Comparison of ENCODE assay signal across 12 cellular contexts in the genomic region with DNA sequence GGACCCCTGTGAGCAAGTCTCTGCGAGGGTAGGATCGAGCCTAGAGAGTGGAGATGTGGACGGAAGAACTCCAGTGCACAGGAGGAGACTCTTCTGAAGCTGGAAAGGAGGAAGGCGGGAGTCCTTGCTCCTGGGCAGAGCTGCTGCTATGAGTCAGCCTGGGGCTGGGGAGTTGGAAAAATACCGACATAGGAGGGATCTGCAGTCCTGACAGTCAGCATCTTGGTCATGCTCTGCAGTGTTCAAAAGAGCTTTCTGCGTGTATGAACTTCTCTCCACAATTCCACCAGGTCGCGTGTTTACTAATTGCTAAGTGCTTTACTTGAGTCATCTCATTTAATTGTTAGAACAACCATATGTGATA.
DNase-seq lines count a peak whose midpoint lies in the region; ATAC-seq and TF ChIP-seq lines count a peak whose summit lies in the region.
"Had no signal": no experiment of that assay in that cellular context is flagged by ENCODE, and none has a peak within 500 bp of the region (broad histone marks: within the 10 kb centered on the region; RNA-seq: fewer than 3 reads in every experiment).

No MANE protein-coding gene starts in this region.

- peaks cover 4% of the 10 kb centered on the region for H3K9me3 Mint-ChIP-seq in activated CD4-positive, alpha-beta T cell treated with anti-CD3 and anti-CD28 coated beads, Interleukin-2, amount 10 ng/mL, durations not matched to agents 7 days and 5 days

- CTCF ChIA-PET in activated CD4-positive, alpha-beta T cell treated with anti-CD3 and anti-CD28 coated beads, Interleukin-2, amount 10 ng/mL, durations not matched to agents 7 days and 5 days (lab: Charles Lee), result no interaction called here

- no peaks in the 10 kb centered on the region for H4K20me1 ChIP-seq in hepatocyte (ENCODE audit: insufficient read depth, poor library complexity, severe bottlenecking)

- H3K9me2 ChIP-seq in hepatocyte (replicated peaks; ENCODE audit: insufficient read depth), result no peaks in the 10 kb centered on the region

- POLR2A ChIA-PET in activated CD4-positive, alpha-beta T cell treated with anti-CD3 and anti-CD28 coated beads, Interleukin-2, amount 10 ng/mL, durations not matched to agents 7 days and 5 days (lab: Charles Lee), result no interaction called here

- H3K4me1 Mint-ChIP-seq in activated CD4-positive, alpha-beta T cell treated with anti-CD3 and anti-CD28 coated beads, Interleukin-2, amount 10 ng/mL, durations not matched to agents 7 days and 5 days, result peaks cover 57% of the 10 kb centered on the region

- TF ChIP-seq CTCF in hepatocyte (IDR thresholded peaks at IDR 0.05; ENCODE audit: poor library complexity) (no peak), upper lobe of right lung (IDR thresholded peaks at IDR 0.05) (no peak)

- no peaks in the 10 kb centered on the region for H3K36me3 Mint-ChIP-seq in activated CD4-positive, alpha-beta T cell treated with anti-CD3 and anti-CD28 coated beads, Interleukin-2, amount 10 ng/mL, durations not matched to agents 7 days and 5 days (ENCODE audit: low read depth)

- DNase-seq in activated CD4-positive, alpha-beta T cell treated with anti-CD3 and anti-CD28 coated beads, Interleukin-2, amount 10 ng/mL, durations not matched to agents 7 days and 5 days, result no peak
- no peak for DNase-seq in activated CD4-positive, alpha-beta T cell treated with anti-CD3 and anti-CD28 coated beads, Interleukin-2, amount 50 U/mL, for 48 hours
- DNase-seq in astrocyte of the hippocampus (ENCODE audit: low read depth, low spot score) (peak; percentile 91), hepatocyte (ENCODE audit: low spot score) (peak; percentile 72), upper lobe of right lung (no peak)
- DNase-seq: activated CD4-positive, alpha-beta T cell treated with anti-CD3 and anti-CD28 coated beads, Interleukin-2, amount 50 U/mL, for 4 hours had no signal

- ATAC-seq in upper lobe of right lung, result peak; percentile 8
- no peak for ATAC-seq in GM19023 (IDR thresholded peaks at IDR 0.05; ENCODE audit: unreplicated experiment)
- no peak for ATAC-seq in HG02759 (IDR thresholded peaks at IDR 0.05; ENCODE audit: unreplicated experiment)
- ATAC-seq in GM19455 (IDR thresholded peaks at IDR 0.05; ENCODE audit: unreplicated experiment), result no peak

- H3K36me3 ChIP-seq in hepatocyte (replicated peaks; ENCODE audit: insufficient read depth, low read depth), result no peaks in the 10 kb centered on the region
- H3K36me3 ChIP-seq in upper lobe of right lung, result no peaks in the 10 kb centered on the region

- H3K27ac ChIP-seq in hepatocyte, result no peak overlapping the region
- no peak overlapping the region for H3K27ac ChIP-seq in upper lobe of right lung
- H3K27ac ChIP-seq: 22Rv1, PC-9 had no signal

- H3K4me3 ChIP-seq in hepatocyte (no peak overlapping the region), upper lobe of right lung (no peak overlapping the region)
- H3K4me3 ChIP-seq: lung, PC-9 had no signal

- H2AFZ ChIP-seq in hepatocyte, result no peak overlapping the region
- H2AFZ ChIP-seq: PC-9 had no signal

- no peaks in the 10 kb centered on the region for H3K79me2 ChIP-seq in hepatocyte

- peak overlapping the region; percentile 9 for H3K27ac Mint-ChIP-seq in activated CD4-positive, alpha-beta T cell treated with anti-CD3 and anti-CD28 coated beads, Interleukin-2, amount 10 ng/mL, durations not matched to agents 7 days and 5 days

- no peaks in the 10 kb centered on the region for H3K27me3 Mint-ChIP-seq in activated CD4-positive, alpha-beta T cell treated with anti-CD3 and anti-CD28 coated beads, Interleukin-2, amount 10 ng/mL, durations not matched to agents 7 days and 5 days

- no peak overlapping the region for H3K4me2 ChIP-seq in hepatocyte
- H3K4me2 ChIP-seq: PC-9 had no signal

- H3K27me3 ChIP-seq in hepatocyte (peaks cover 5% of the 10 kb centered on the region), upper lobe of right lung (no peaks in the 10 kb centered on the region)

- peaks cover 9% of the 10 kb centered on the region for H3K4me1 ChIP-seq in hepatocyte (ENCODE audit: insufficient read depth)
- peaks cover 20% of the 10 kb centered on the region for H3K4me1 ChIP-seq in upper lobe of right lung

- H3K4me3 Mint-ChIP-seq in activated CD4-positive, alpha-beta T cell treated with anti-CD3 and anti-CD28 coated beads, Interleukin-2, amount 10 ng/mL, durations not matched to agents 7 days and 5 days, result no peak overlapping the region

- intact Hi-C loops in upper lobe of right lung (cut with DNase I), result no loop called here

- WGBS in hepatocyte (ENCODE audit: low lambda C conversion rate, missing lambda C conversion rate), result 40% methylated on average over 8 of the region's 8 CpGs

- H3K9me3 ChIP-seq in hepatocyte (ENCODE audit: low read depth) (no peaks in the 10 kb centered on the region), upper lobe of right lung (no peaks in the 10 kb centered on the region)

Comparison
In these comparisons a context has a peak if more than half of its experiments do, and no peak if none do; other contexts are left out.
1. DNase-seq: peak in astrocyte of the hippocampus (single experiment) and hepatocyte (single experiment); none in activated CD4-positive, alpha-beta T cell treated with anti-CD3 and anti-CD28 coated beads, Interleukin-2, amount 10 ng/mL, durations not matched to agents 7 days and 5 days (single experiment), activated CD4-positive, alpha-beta T cell treated with anti-CD3 and anti-CD28 coated beads, Interleukin-2, amount 50 U/mL, for 48 hours (0 of 2) and upper lobe of right lung (single experiment).